1 cellular context compared by ENCODE assay signal in the genomic region with DNA sequence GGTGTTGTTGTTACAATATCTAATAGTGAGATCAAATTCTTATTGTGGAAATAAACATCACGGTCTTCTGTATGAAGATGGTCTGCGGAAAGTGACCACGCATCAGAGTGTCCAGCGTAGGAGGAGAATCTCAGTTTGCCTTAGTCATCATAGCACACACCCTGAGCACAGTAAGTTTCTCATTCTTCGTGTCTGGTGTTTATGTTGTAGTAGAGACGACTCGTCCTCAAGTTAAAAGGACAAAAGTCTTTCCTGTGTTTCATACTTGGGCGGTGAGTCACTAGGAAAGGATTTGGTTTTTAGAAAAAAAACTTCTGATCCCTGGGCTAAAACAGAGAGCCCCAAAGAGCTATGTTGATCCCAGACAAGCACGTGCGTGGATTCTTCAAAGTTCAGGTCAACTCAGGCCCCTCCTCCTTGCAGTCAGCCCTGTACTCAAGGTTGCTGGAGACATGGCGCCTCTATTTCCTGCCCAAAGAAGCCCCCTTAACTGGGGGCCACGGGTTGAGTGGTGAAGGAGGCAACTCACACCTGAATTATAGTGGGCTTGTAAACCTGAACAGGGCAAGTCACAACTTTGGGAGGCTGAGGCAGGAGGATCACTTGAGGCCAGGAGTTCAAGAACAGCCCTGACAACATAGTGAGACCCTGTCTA.
TF ChIP-seq lines count a peak whose summit lies in the region.

No MANE protein-coding gene starts in this region.

TF ChIP-seq in IMR-90, 13 proteins besides CTCF, POLR2A, EP300 and RAD21:
- TF ChIP-seq FOS (IDR thresholded peaks at IDR 0.05; ENCODE audit: low read depth, low read length) (peak; percentile 75), RFX5 (IDR thresholded peaks at IDR 0.05; ENCODE audit: low read depth, low read length) (no peak), BHLHE40 (IDR thresholded peaks at IDR 0.05; ENCODE audit: low read depth, low read length) (peak; percentile 93), MAFK (IDR thresholded peaks at IDR 0.05; ENCODE audit: low read depth, low read length) (peak; percentile 77), NFE2L2 (IDR thresholded peaks at IDR 0.05; ENCODE audit: low read depth, low read length) (peak; percentile 84)
TF ChIP-seq in IMR-90: peak in this region for 4.
